18 cellular contexts compared by ENCODE assay signal in genomic region chr5:158569534-158569933, GRCh38.
DNase-seq lines count a peak whose midpoint lies in the region; ATAC-seq and TF ChIP-seq lines count a peak whose summit lies in the region.
"Had no signal": no experiment of that assay in that cellular context is flagged by ENCODE, and none has a peak within 500 bp of the region (broad histone marks: within the 10 kb centered on the region; RNA-seq: fewer than 3 reads in every experiment).

No MANE protein-coding gene starts in this region.

- H3K27ac Mint-ChIP-seq in GM23338 (no peak overlapping the region), WTC11 (no peak overlapping the region)
- H3K27ac Mint-ChIP-seq: CD14-positive monocyte had no signal

- H3K27me3 ChIP-seq in GM23338 (ENCODE audit: insufficient read depth) (no peaks in the 10 kb centered on the region), esophagus muscularis mucosa (no peaks in the 10 kb centered on the region), neural cell (ENCODE audit: insufficient read depth, low read depth, low read length) (no peaks in the 10 kb centered on the region), esophagus squamous epithelium (no peaks in the 10 kb centered on the region)

- H3K36me3 Mint-ChIP-seq in GM23338 (ENCODE audit: low read depth) (no peaks in the 10 kb centered on the region), WTC11 (peaks cover 6% of the 10 kb centered on the region; the same call in 1 of the 2 replicates)
- H3K36me3 Mint-ChIP-seq: CD14-positive monocyte had no signal

- no peak for TF ChIP-seq POLR2A in esophagus muscularis mucosa (IDR thresholded peaks at IDR 0.05; ENCODE audit: low read depth)
- TF ChIP-seq POLR2A in esophagus squamous epithelium (IDR thresholded peaks at IDR 0.05): no peak

- no peak overlapping the region for H2AFZ ChIP-seq in GM23338
- no peak overlapping the region for H2AFZ ChIP-seq in neural cell (ENCODE audit: low read depth, low read length)
- H2AFZ ChIP-seq: PC-9 had no signal

- H3K4me2 ChIP-seq in GM23338 (no peak overlapping the region), neural cell (ENCODE audit: low read length) (no peak overlapping the region)
- H3K4me2 ChIP-seq: KMS-11, PC-9 had no signal

- CTCF ChIA-PET in WTC11 (lab: Charles Lee): interaction anchor here (1.0 kb wide), 1 partner anchor 32 kb away, joined by 3 read pairs; no protein-coding TSS in a partner anchor

- H4K20me1 ChIP-seq in GM23338 (replicated peaks; ENCODE audit: insufficient read depth) (no peaks in the 10 kb centered on the region), neural cell (ENCODE audit: insufficient read depth) (no peaks in the 10 kb centered on the region)

- no peaks in the 10 kb centered on the region; the same call in 1 of the 2 replicates for H3K4me1 ChIP-seq in GM23338 (ENCODE audit: insufficient read depth)
- peaks cover 0 to 6% (median 3%) of the 10 kb centered on the region in 4 donors for H3K4me1 ChIP-seq in esophagus muscularis mucosa
- H3K4me1 ChIP-seq in esophagus squamous epithelium: no peaks in the 10 kb centered on the region

- H3K4me3 Mint-ChIP-seq in GM23338 (no peak overlapping the region), WTC11 (no peak overlapping the region)
- H3K4me3 Mint-ChIP-seq: CD14-positive monocyte had no signal

- peak; percentile 82 for ATAC-seq in GM23338
- ATAC-seq in WTC11: peak; percentile 95
- no peak for ATAC-seq in HG03354 (IDR thresholded peaks at IDR 0.05; ENCODE audit: poor library complexity, severe bottlenecking, unreplicated experiment)
- ATAC-seq: HCT116 had no signal

- TF ChIP-seq RAD21 in neural cell (conservative IDR thresholded peaks at IDR 0.05): no peak

- H3K4me3 ChIP-seq in GM23338: no peak overlapping the region
- no peak overlapping the region for H3K4me3 ChIP-seq in esophagus muscularis mucosa
- no peak overlapping the region for H3K4me3 ChIP-seq in neural cell (ENCODE audit: low read length)
- H3K4me3 ChIP-seq in esophagus squamous epithelium: no peak overlapping the region
- H3K4me3 ChIP-seq: PC-9 had no signal

- TF ChIP-seq EP300 in esophagus muscularis mucosa (IDR thresholded peaks at IDR 0.05): no peak
- peak; percentile 53 for TF ChIP-seq EP300 in neural cell (conservative IDR thresholded peaks at IDR 0.05; ENCODE audit: poor library complexity, severe bottlenecking)

- POLR2A ChIA-PET in WTC11 (lab: Charles Lee): no interaction called here

- WGBS in esophagus muscularis mucosa: 88% methylated on average over 4 of the region's 4 CpGs
- WGBS in esophagus squamous epithelium, 2 donors: 82 to 89% methylated on average over 4 of the region's 4 CpGs

- H3K9me3 ChIP-seq in esophagus muscularis mucosa (no peaks in the 10 kb centered on the region), neural cell (ENCODE audit: low read length) (no peaks in the 10 kb centered on the region), esophagus squamous epithelium (no peaks in the 10 kb centered on the region)

- no peaks in the 10 kb centered on the region for H3K27me3 Mint-ChIP-seq in GM23338 (ENCODE audit: insufficient read depth, low read depth, poor library complexity)
- H3K27me3 Mint-ChIP-seq in WTC11 (ENCODE audit: low read depth): no peaks in the 10 kb centered on the region; the same call in 1 of the 2 replicates

- intact Hi-C loops in esophagus muscularis mucosa (cut with DNase I) (no loop called here), esophagus squamous epithelium (cut with DNase I) (no loop called here)

- DNase-seq in GM23338 (ENCODE audit: low spot score) (peak; percentile 73), WTC11 (ENCODE audit: low spot score) (peak; percentile 15), esophagus muscularis mucosa (ENCODE audit: extremely low spot score) (peak; percentile 39), esophagus squamous epithelium (lab: John Stamatoyannopoulos, UW) (no peak)
- DNase-seq in activated CD4-positive, CD25-positive, alpha-beta regulatory T cell (lab: John Stamatoyannopoulos, UW): no peak
- no peak for DNase-seq in activated naive CD4-positive, alpha-beta T cell (lab: John Stamatoyannopoulos, UW)
- DNase-seq: 8988T, DMS79, NCI-H1417 treated with DMSO at 0.1 percent for 48 hours, NCI-H187 treated with DMSO at 0.1 percent for 48 hours, NCI-H345, NCI-H524 treated with DMSO at 0.1 percent for 48 hours, PC-9 had no signal

- peaks cover 6% of the 10 kb centered on the region for H3K4me1 Mint-ChIP-seq in GM23338
- H3K4me1 Mint-ChIP-seq in WTC11: peaks cover 14% of the 10 kb centered on the region

- no peak overlapping the region for H3K9ac ChIP-seq in neural cell (ENCODE audit: low read length)
- H3K9ac ChIP-seq: KMS-11 had no signal

- H3K36me3 ChIP-seq in GM23338 (ENCODE audit: insufficient read depth): no peaks in the 10 kb centered on the region
- H3K36me3 ChIP-seq in esophagus muscularis mucosa: no peaks in the 10 kb centered on the region
- no peaks in the 10 kb centered on the region for H3K36me3 ChIP-seq in neural cell (ENCODE audit: insufficient read depth, low read length)
- no peaks in the 10 kb centered on the region for H3K36me3 ChIP-seq in esophagus squamous epithelium

- no peak overlapping the region for H3K27ac ChIP-seq in GM23338 (ENCODE audit: low read depth)
- no peak overlapping the region for H3K27ac ChIP-seq in esophagus muscularis mucosa (replicated peaks in 1 of 4)
- H3K27ac ChIP-seq in neural cell (ENCODE audit: low read length): peak overlapping the region; percentile 8
- H3K27ac ChIP-seq in esophagus squamous epithelium: no peak overlapping the region
- H3K27ac ChIP-seq: KMS-11, PC-9 had no signal

- H3K79me2 ChIP-seq in GM23338 (replicated peaks; ENCODE audit: insufficient read depth) (no peaks in the 10 kb centered on the region), neural cell (replicated peaks; ENCODE audit: insufficient read depth, low read length) (no peaks in the 10 kb centered on the region)

- TF ChIP-seq CTCF in GM23338 (conservative IDR thresholded peaks at IDR 0.05; ENCODE audit: low read depth in 2 of 2): no peak
- TF ChIP-seq CTCF in WTC11 (IDR thresholded peaks at IDR 0.05): no peak
- TF ChIP-seq CTCF in esophagus muscularis mucosa (IDR thresholded peaks at IDR 0.05): no peak
- TF ChIP-seq CTCF in neural cell (IDR thresholded peaks at IDR 0.05; ENCODE audit: poor library complexity, severe bottlenecking): no peak
- no peak for TF ChIP-seq CTCF in esophagus squamous epithelium (IDR thresholded peaks at IDR 0.05)

- no peaks in the 10 kb centered on the region for H3F3A ChIP-seq in GM23338 (replicated peaks; ENCODE audit: low read depth)
- peaks cover 5% of the 10 kb centered on the region for H3F3A ChIP-seq in neural cell (ENCODE audit: insufficient read depth, low read length, poor library complexity, severe bottlenecking)

- H3K9me3 Mint-ChIP-seq in GM23338: no peaks in the 10 kb centered on the region; the same call in none of the 3 replicates
- H3K9me3 Mint-ChIP-seq in WTC11: peaks cover 18% of the 10 kb centered on the region

- H3K9me2 ChIP-seq in GM23338 (ENCODE audit: insufficient read depth) (peaks cover 19% of the 10 kb centered on the region), neural cell (ENCODE audit: insufficient read depth, low read length) (no peaks in the 10 kb centered on the region)

TF ChIP-seq in GM23338, 12 proteins besides CTCF, POLR2A, EP300 and RAD21 (continues in another document):
- TF ChIP-seq CREB1 (CRISPR knock-in tag; IDR thresholded peaks at IDR 0.05; ENCODE audit: low read depth): no peak

TF ChIP-seq in WTC11, 78 proteins besides CTCF, POLR2A, EP300 and RAD21:
- TF ChIP-seq TEAD1 (CRISPR knock-in tag; IDR thresholded peaks at IDR 0.05): peak; percentile 87; the same call in 1 of the 2 replicates
- TF ChIP-seq FOXP1 (CRISPR knock-in tag; IDR thresholded peaks at IDR 0.05; ENCODE audit: borderline replicate concordance): no peak

TF ChIP-seq in neural cell, 6 proteins besides CTCF, POLR2A, EP300 and RAD21:
- TF ChIP-seq EZH2 (IDR thresholded peaks at IDR 0.05; ENCODE audit: borderline replicate concordance, insufficient read depth, low read length, poor library complexity, severe bottlenecking) (no peak), POLR2AphosphoS5 (IDR thresholded peaks at IDR 0.05) (peak; percentile 26), REST (IDR thresholded peaks at IDR 0.05; ENCODE audit: borderline replicate concordance) (peak; percentile 95)

Comparison
In these comparisons a context has a peak if more than half of its experiments do, and no peak if none do; other contexts are left out.
1. DNase-seq: peak in GM23338 (single experiment), WTC11 (single experiment) and esophagus muscularis mucosa (single experiment); none in esophagus squamous epithelium (single experiment), activated CD4-positive, CD25-positive, alpha-beta regulatory T cell (0 of 4) and activated naive CD4-positive, alpha-beta T cell (0 of 4).